Comparison of ENCODE assay signal across 16 cellular contexts in the genomic region with DNA sequence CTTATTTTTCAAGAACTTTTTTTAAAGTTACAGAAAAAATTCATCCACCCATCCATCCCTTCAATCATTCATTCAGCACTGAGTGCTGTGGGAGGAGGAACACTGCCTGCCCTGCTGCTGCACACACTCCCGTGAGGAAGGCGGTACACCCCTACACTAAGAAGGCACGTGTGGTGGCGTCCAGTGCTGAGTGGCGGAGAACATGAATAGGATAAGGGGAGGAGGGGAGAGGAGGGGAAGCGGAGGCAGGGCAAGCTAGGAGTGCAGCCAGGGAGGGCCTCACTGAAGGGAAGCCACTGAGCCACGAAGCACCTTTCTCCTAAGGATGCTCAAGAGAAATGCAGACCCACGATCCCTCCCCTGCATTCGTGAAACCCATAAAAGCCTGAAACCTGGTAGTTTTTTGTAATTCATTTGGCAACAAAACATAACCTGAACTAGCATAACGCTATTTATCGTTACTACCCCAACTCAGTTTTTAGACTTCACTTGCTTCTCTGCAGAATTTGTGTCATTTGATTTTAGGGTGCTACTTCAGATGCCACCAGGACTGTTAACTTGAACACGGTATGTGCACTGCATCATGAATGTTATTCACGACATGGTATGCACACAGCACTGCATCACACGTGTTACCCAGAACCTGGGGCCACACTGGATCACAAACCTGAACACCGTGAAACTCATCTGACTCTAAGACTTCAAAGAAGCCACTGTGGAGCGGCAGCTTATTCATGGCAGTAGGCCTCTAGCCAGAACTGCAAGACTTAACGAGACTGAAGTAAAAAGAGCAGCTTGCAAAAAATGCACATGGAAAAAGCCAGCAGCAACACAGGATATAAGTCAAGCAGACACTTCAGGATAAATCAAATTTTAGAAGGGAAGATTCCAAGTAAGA. TPM values are rescaled to one million over a fixed set of nuclear protein-coding genes. Genes with fewer than 3 reads are reported as not detected.
DNase-seq lines count a peak whose midpoint lies in the region; ATAC-seq and TF ChIP-seq lines count a peak whose summit lies in the region.
"Had no signal": no experiment of that assay in that cellular context is flagged by ENCODE, and none has a peak within 500 bp of the region (broad histone marks: within the 10 kb centered on the region; RNA-seq: fewer than 3 reads in every experiment).

No MANE protein-coding gene starts in this region.

- no peak overlapping the region for H3K4me3 ChIP-seq in upper lobe of left lung
- H3K4me3 ChIP-seq: A549, vagina had no signal

- H3K4me3 Mint-ChIP-seq in activated naive CD4-positive, alpha-beta T cell treated with anti-CD3 and anti-CD28 coated beads for 36 hours, result peak overlapping the region; percentile 64
- H3K4me3 Mint-ChIP-seq in naive B cell, result peak overlapping the region; percentile 53 to 100 (median 86)

- no peak for TF ChIP-seq EP300 in upper lobe of left lung (IDR thresholded peaks at IDR 0.05)

- 89 to 93% methylated on average over 17 of the region's 17 CpGs for WGBS in upper lobe of left lung, 2 donors

- H3K27me3 Mint-ChIP-seq in activated naive CD4-positive, alpha-beta T cell treated with anti-CD3 and anti-CD28 coated beads for 36 hours (ENCODE audit: low read depth), result no peaks in the 10 kb centered on the region
- peaks cover 0 to 4% (median 0%) of the 10 kb centered on the region in 3 donors for H3K27me3 Mint-ChIP-seq in naive B cell

- H3K36me3 ChIP-seq in upper lobe of left lung, result peaks cover 0 to 6% (median 0%) of the 10 kb centered on the region in 4 donors
- H3K36me3 ChIP-seq: vagina had no signal

- CTCF ChIA-PET in activated naive CD4-positive, alpha-beta T cell treated with anti-CD3 and anti-CD28 coated beads for 36 hours (lab: Charles Lee), result interaction anchor here (0.7 to 2.5 kb wide), 11 partner anchors 11 to 177 kb away, joined by 3 to 22 read pairs (median 4); no protein-coding TSS in a partner anchor

- H3K27ac Mint-ChIP-seq in activated naive CD4-positive, alpha-beta T cell treated with anti-CD3 and anti-CD28 coated beads for 36 hours, result peak overlapping the region; percentile 96
- peak overlapping the region; percentile 73 to 100 (median 98) for H3K27ac Mint-ChIP-seq in naive B cell

- H3K9me3 Mint-ChIP-seq in activated naive CD4-positive, alpha-beta T cell treated with anti-CD3 and anti-CD28 coated beads for 36 hours, result no peaks in the 10 kb centered on the region
- peaks cover 0 to 3% (median 0%) of the 10 kb centered on the region in 7 donors for H3K9me3 Mint-ChIP-seq in naive B cell

- H3K9me3 ChIP-seq in upper lobe of left lung, result no peaks in the 10 kb centered on the region
- H3K9me3 ChIP-seq: A549, vagina had no signal

- H3K4me1 Mint-ChIP-seq in activated naive CD4-positive, alpha-beta T cell treated with anti-CD3 and anti-CD28 coated beads for 36 hours (ENCODE audit: low read depth), result peaks cover 73% of the 10 kb centered on the region
- peaks cover 55 to 83% (median 63%) of the 10 kb centered on the region in 3 donors for H3K4me1 Mint-ChIP-seq in naive B cell

- H3K27ac ChIP-seq in upper lobe of left lung, result peak overlapping the region in 3 of 4 donors; percentile 82 to 87 (median 87)
- H3K27ac ChIP-seq: A549, vagina had no signal

- TF ChIP-seq CTCF in upper lobe of left lung (IDR thresholded peaks at IDR 0.05), result no peak

- TF ChIP-seq POLR2A in upper lobe of left lung (IDR thresholded peaks at IDR 0.05), result no peak

- peaks cover 30 to 50% (median 33%) of the 10 kb centered on the region in 4 donors for H3K4me1 ChIP-seq in upper lobe of left lung
- H3K4me1 ChIP-seq: A549 had no signal

- ATAC-seq in naive B cell (ENCODE audit: low read depth in 2 of 2), result no peak
- ATAC-seq in upper lobe of left lung (ENCODE audit: low FRiP score in 2 of 2), result no peak
- no peak for ATAC-seq in HG03432 (IDR thresholded peaks at IDR 0.05; ENCODE audit: unreplicated experiment)
- no peak for ATAC-seq in sciatic nerve
- ATAC-seq: A549, right cardiac atrium had no signal

- H3K36me3 Mint-ChIP-seq in activated naive CD4-positive, alpha-beta T cell treated with anti-CD3 and anti-CD28 coated beads for 36 hours (ENCODE audit: low read depth), result peaks cover 10% of the 10 kb centered on the region
- peaks cover 9 to 14% of the 10 kb centered on the region in 2 donors for H3K36me3 Mint-ChIP-seq in naive B cell

- intact Hi-C loops in activated naive CD4-positive, alpha-beta T cell treated with anti-CD3 and anti-CD28 coated beads for 36 hours (cut with micrococcal nuclease), result loop anchor here (5.0 to 10.0 kb wide), 4 partner anchors 466 to 698 kb away; a partner anchor contains a TSS
- intact Hi-C loops in sciatic nerve (cut with DNase I), result no loop called here

- peak; percentile 63 for DNase-seq in stimulated activated CD4-positive, alpha-beta T cell treated with anti-CD3 and anti-CD28 coated beads, Interleukin-15, amount 100 ng/mL, for 24 hours
- DNase-seq in stimulated activated CD4-positive, alpha-beta T cell treated with anti-CD3 and anti-CD28 coated beads, Interleukin-12 subunit alpha, Interleukin-12 subunit beta, amount 100 ng/mL, for 4 hours, result no peak
- peak; percentile 74 for DNase-seq in activated naive CD4-positive, alpha-beta T cell treated with anti-CD3 and anti-CD28 coated beads for 36 hours
- DNase-seq in naive B cell, result no peak
- no peak for DNase-seq in upper lobe of left lung
- DNase-seq in germinal center (ENCODE audit: low spot score), result no peak
- DNase-seq in sciatic nerve (ENCODE audit: low spot score), result no peak
- DNase-seq: activated CD4-positive, CD25-positive, alpha-beta regulatory T cell; cortex of kidney; DMS53; Karpas-422; NCI-H1930; right cardiac atrium had no signal

- H3K27me3 ChIP-seq in upper lobe of left lung, result no peaks in the 10 kb centered on the region
- H3K27me3 ChIP-seq: vagina had no signal

RNA-seq across cellular contexts. Expression of a gene that starts 3.5 kb away (rescaled TPM):
- 10 to 100 TPM; 74.1 to 75.6 TPM for total RNA-seq in activated naive CD4-positive, alpha-beta T cell treated with anti-CD3 and anti-CD28 coated beads for 36 hours
- polyA plus RNA-seq in naive B cell (ENCODE audit: low read depth in 6 of 6), result 100 to 1,000 TPM; 472 to 744 (median 534) TPM
- total RNA-seq in upper lobe of left lung (100 to 1,000 TPM in 3 of 6 donors, 10 to 100 TPM in 3; 66.4 to 131 (median 94.8) TPM), sciatic nerve (70.4 TPM)

RNA-seq across cellular contexts. Expression of a gene that starts 46.4 kb away (rescaled TPM):
- total RNA-seq in activated naive CD4-positive, alpha-beta T cell treated with anti-CD3 and anti-CD28 coated beads for 36 hours, result 10 to 100 TPM; 19.6 to 20.3 TPM
- polyA plus RNA-seq in naive B cell (ENCODE audit: low read depth in 6 of 6), result 10 to 100 TPM in 1 of 6 donors, 1 to 10 TPM in 5; 6.6 to 12.0 (median 7.2) TPM
- total RNA-seq in upper lobe of left lung, result 10 to 100 TPM in 4 of 6 donors, 1 to 10 TPM in 2; 7.8 to 70.2 (median 14.1) TPM
- total RNA-seq in sciatic nerve, result 18.8 TPM

Comparison
In these comparisons a context has a peak if more than half of its experiments do, and no peak if none do; other contexts are left out.
1. DNase-seq: peak in stimulated activated CD4-positive, alpha-beta T cell treated with anti-CD3 and anti-CD28 coated beads, Interleukin-15, amount 100 ng/mL, for 24 hours (single experiment) and activated naive CD4-positive, alpha-beta T cell treated with anti-CD3 and anti-CD28 coated beads for 36 hours (single experiment); none in stimulated activated CD4-positive, alpha-beta T cell treated with anti-CD3 and anti-CD28 coated beads, Interleukin-12 subunit alpha, Interleukin-12 subunit beta, amount 100 ng/mL, for 4 hours (single experiment), naive B cell (single experiment), upper lobe of left lung (0 of 2), germinal center (single experiment) and sciatic nerve (single experiment).